1 cellular context compared by ENCODE assay signal in the genomic region with DNA sequence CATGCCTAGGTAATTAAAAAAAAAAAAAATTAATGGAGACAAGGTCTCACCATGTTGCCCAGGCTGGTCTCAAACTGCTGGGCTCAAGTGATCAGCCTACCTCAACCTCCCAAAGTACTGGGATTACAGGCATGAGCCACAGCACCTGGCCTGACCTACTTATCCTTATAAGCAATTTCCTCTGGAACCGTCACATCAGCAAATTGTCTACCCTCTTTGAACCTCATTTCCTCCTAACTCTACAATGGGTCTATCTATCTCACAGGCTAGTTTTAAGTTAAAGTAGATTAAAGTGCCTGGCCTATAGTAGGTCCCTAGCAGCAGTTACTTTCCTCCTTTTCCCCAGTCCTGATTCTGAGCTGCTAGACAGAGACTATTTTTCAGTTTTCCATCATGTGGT.
TF ChIP-seq lines count a peak whose summit lies in the region.

No MANE protein-coding gene starts in this region.

TF ChIP-seq in IMR-90, 13 proteins besides CTCF, POLR2A, EP300 and RAD21:
- TF ChIP-seq CHD1 (IDR thresholded peaks at IDR 0.05; ENCODE audit: low read depth, low read length) (no peak), MAFK (IDR thresholded peaks at IDR 0.05; ENCODE audit: low read depth, low read length) (peak; percentile 76)
TF ChIP-seq in IMR-90: peak in this region for 1.
